Comparison of ENCODE assay signal across 8 cellular contexts in the genomic region with DNA sequence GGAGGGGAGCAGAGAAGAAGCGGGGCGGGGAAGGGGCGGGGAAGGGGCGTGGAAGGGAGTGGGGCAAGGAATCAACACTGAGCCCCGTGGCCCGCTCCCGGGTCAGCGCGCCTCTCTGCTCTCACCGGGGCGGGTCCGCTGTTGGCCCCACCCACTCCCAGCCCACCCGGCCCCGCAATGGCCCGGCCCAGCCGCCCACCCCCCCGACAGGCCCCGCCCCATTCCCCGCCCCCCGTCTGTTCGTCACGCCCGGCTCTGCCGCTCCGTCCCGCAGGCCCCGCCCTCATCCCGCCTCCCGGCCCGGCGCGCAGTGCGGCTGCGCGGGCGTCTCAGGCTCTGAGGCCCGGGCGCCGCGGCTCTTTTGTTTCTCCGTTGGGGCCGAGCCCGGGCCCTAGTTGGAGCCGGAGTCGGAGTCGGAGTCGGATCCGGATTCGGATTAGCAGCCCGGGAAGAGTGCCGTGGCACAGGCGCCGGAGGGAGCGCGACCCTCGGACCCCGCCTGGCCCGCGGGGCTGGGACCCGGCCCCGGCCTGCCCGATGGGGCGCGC.
DNase-seq lines count a peak whose midpoint lies in the region; ATAC-seq lines count a peak whose summit lies in the region.

A gene (plus strand): TSS at position 310 of the 548 bp plus-strand sequence. CDS start 380 bp downstream, outside the sequence.

- H3K27ac ChIP-seq in BLaER1 treated with 17β-estradiol and CSF1 and Interleukin-3, amounts not matched to agents 10 nM and 100 nM, result peak within 1 kb of the TSS; percentile 67 to 94 (median 91); a peak in 21 of 22 replicates
- H3K27ac ChIP-seq in cingulate gyrus (ENCODE audit: low read depth, low read length), result peak within 1 kb of the TSS; percentile 95

- no peaks in the 10 kb centered on the region for H3K9me3 ChIP-seq in BLaER1 treated with 17β-estradiol and CSF1 and Interleukin-3, amounts not matched to agents 10 nM and 100 nM (replicated peaks in 1 of 11)

- peaks cover 24 to 43% (median 41%) of the 10 kb centered on the region in 11 experiments; a peak in 20 of 22 replicates for H4K20me1 ChIP-seq in BLaER1 treated with 17β-estradiol and CSF1 and Interleukin-3, amounts not matched to agents 10 nM and 100 nM

- H3K4me1 ChIP-seq in BLaER1 treated with 17β-estradiol and CSF1 and Interleukin-3, amounts not matched to agents 10 nM and 100 nM, result peaks cover 27 to 44% (median 37%) of the 10 kb centered on the region in 10 experiments

- H3K4me2 ChIP-seq in BLaER1 treated with 17β-estradiol and CSF1 and Interleukin-3, amounts not matched to agents 10 nM and 100 nM, result peak within 1 kb of the TSS; percentile 96 to 100 (median 99)

- H3K9ac ChIP-seq in BLaER1 treated with 17β-estradiol and CSF1 and Interleukin-3, amounts not matched to agents 10 nM and 100 nM, result peak within 1 kb of the TSS; percentile 78 to 96 (median 89)

- peak within 1 kb of the TSS; percentile 57 to 79 (median 66) for H3K4me3 ChIP-seq in BLaER1 treated with 17β-estradiol and CSF1 and Interleukin-3, amounts not matched to agents 10 nM and 100 nM

- peak; percentile 83 for ATAC-seq in GM19328 (IDR thresholded peaks at IDR 0.05; ENCODE audit: unreplicated experiment)
- peak; percentile 74 for ATAC-seq in HG03460 (IDR thresholded peaks at IDR 0.05; ENCODE audit: unreplicated experiment)

- peaks cover 0 to 13% (median 6%) of the 10 kb centered on the region in 11 experiments; a peak in 11 of 22 replicates for H3K36me3 ChIP-seq in BLaER1 treated with 17β-estradiol and CSF1 and Interleukin-3, amounts not matched to agents 10 nM and 100 nM

- peak; percentile 34 for DNase-seq in NCI-H524 treated with DMSO at 0.1 percent for 48 hours (lab: John Stamatoyannopoulos, UW)
- peak; percentile 95 for DNase-seq in activated CD4-positive, alpha-beta T cell treated with anti-CD3 and anti-CD28 coated beads for 48 hours
- peak; percentile 96 for DNase-seq in left kidney (ENCODE audit: low read depth, low spot score)
- DNase-seq in stimulated activated CD4-positive, alpha-beta T cell treated with anti-CD3 and anti-CD28 coated beads, Interleukin-1b, Interleukin-23, amount 100 ng/mL, for 48 hours, result peak; percentile 90

- no peaks in the 10 kb centered on the region for H3K27me3 ChIP-seq in BLaER1 treated with 17β-estradiol and CSF1 and Interleukin-3, amounts not matched to agents 10 nM and 100 nM

Comparison
In these comparisons a context has a peak if more than half of its experiments do, and no peak if none do; other contexts are left out.
1. Peak in every context shown above with its lines: DNase-seq, ATAC-seq, H3K4me3 ChIP-seq and H3K27ac ChIP-seq.
2. DNase-seq: peak in every context shown above with its lines; median percentile 96 in left kidney; 95 in activated CD4-positive, alpha-beta T cell treated with anti-CD3 and anti-CD28 coated beads for 48 hours; 90 in stimulated activated CD4-positive, alpha-beta T cell treated with anti-CD3 and anti-CD28 coated beads, Interleukin-1b, Interleukin-23, amount 100 ng/mL, for 48 hours; 34 in NCI-H524 treated with DMSO at 0.1 percent for 48 hours.